8 cellular contexts compared by ENCODE assay signal in genomic region chr15:30718038-30718657, GRCh38.
A peak's percentile ranks its signal among the peaks of the same experiment; 100 is the strongest.
DNase-seq lines count a peak whose midpoint lies in the region; ATAC-seq, FAIRE-seq and TF ChIP-seq lines count a peak whose summit lies in the region.
"Not testable (repeated sequence)": the region's sequence is repeated elsewhere in the genome, so short reads cannot be mapped to it uniquely, and the experiment has no call there.

No MANE protein-coding gene starts in this region.

- H3K4me1 ChIP-seq in GM12878 (ENCODE audit: control insufficient read depth, insufficient read depth, low read length): not testable (repeated sequence)

- DNase-seq in GM19239 (ENCODE audit: insufficient read length, low spot score): peak; percentile 1
- DNase-seq in Kasumi-1 (lab: John Stamatoyannopoulos, UW): peak; percentile 4 to 22
- DNase-seq in GM12878 (ENCODE audit: low read depth, low spot score): not testable (repeated sequence)

- not testable (repeated sequence) for H3K79me2 ChIP-seq in GM12878 (ENCODE audit: control insufficient read depth, insufficient read depth, low read length)

- peak; percentile 21 for FAIRE-seq in GM19239 (lab: Jason Lieb, UNC)
- FAIRE-seq in GM12878 (lab: Jason Lieb, UNC): not testable (repeated sequence)

- TF ChIP-seq RAD21 in GM12878 (IDR thresholded peaks at IDR 0.05; ENCODE audit: insufficient read depth, low read depth, low read length): not testable (repeated sequence)

- RAD21 ChIA-PET in GM12878 (lab: Charles Lee; ENCODE audit: unreplicated experiment): not testable (repeated sequence)

- H3K27ac ChIP-seq in GM12878 (ENCODE audit: control insufficient read depth, insufficient read depth): not testable (repeated sequence)

- WGBS in GM12878 (ENCODE audit: insufficient coverage, insufficient replicate concordance, low lambda C conversion rate, missing lambda C conversion rate): 25% methylated on average over 5 of the region's 7 CpGs

- POLR2A ChIA-PET in GM12878 (lab: Charles Lee): not testable (repeated sequence)

- not testable (repeated sequence) for TF ChIP-seq EP300 in GM12878 (IDR thresholded peaks at IDR 0.05; ENCODE audit: borderline replicate concordance in 1 of 2, control insufficient read depth in 1 of 2, low read depth in 2 of 2, low read length in 2 of 2)

- H3K36me3 ChIP-seq in GM12878 (ENCODE audit: control insufficient read depth in 2 of 2, insufficient read depth in 2 of 2, low read length in 1 of 2): not testable (repeated sequence)

- H3K4me3 ChIP-seq in GM12878: not testable (repeated sequence)

- not testable (repeated sequence) for BruUV-seq in GM12878 (replicated peaks; lab: Mats Ljungman, UMichigan)

- not testable (repeated sequence) for H3K36me3 Mint-ChIP-seq in nephron (ENCODE audit: low read depth)

- peak; percentile 73 for ATAC-seq in GM18511 (IDR thresholded peaks at IDR 0.05; ENCODE audit: unreplicated experiment)
- ATAC-seq in GM19467 (IDR thresholded peaks at IDR 0.05; ENCODE audit: unreplicated experiment): peak; percentile 69
- peak; percentile 48 for ATAC-seq in HG02610 (IDR thresholded peaks at IDR 0.05; ENCODE audit: unreplicated experiment)
- ATAC-seq in HG03108 (IDR thresholded peaks at IDR 0.05; ENCODE audit: unreplicated experiment): peak; percentile 78
- peak; percentile 44 for ATAC-seq in GM12878

- not testable (repeated sequence) for H3K27me3 ChIP-seq in GM12878 (replicated peaks in 1 of 2; ENCODE audit: control insufficient read depth in 2 of 2, insufficient read depth in 2 of 2, low read length in 1 of 2)

- H3K4me3 Mint-ChIP-seq in nephron: peak overlapping the region in 1 of 3 experiments; percentile 31

- not testable (repeated sequence) for H3K27me3 Mint-ChIP-seq in nephron (ENCODE audit: low read depth)

- CTCF ChIA-PET in GM12878 (lab: Yijun Ruan, JAX): not testable (repeated sequence)

- H3K9me3 Mint-ChIP-seq in nephron: not testable (repeated sequence)

- TF ChIP-seq POLR2A in GM12878 (IDR thresholded peaks at IDR 0.05; ENCODE audit: low read depth, low read length): not testable (repeated sequence)

- SMC1A ChIA-PET in GM12878 (lab: Charles Lee; ENCODE audit: uncharacterized antibody, unreplicated experiment): not testable (repeated sequence)

- intact Hi-C loops in GM12878 (cut with micrococcal nuclease; ENCODE audit: unreplicated experiment): not testable (repeated sequence)

- not testable (repeated sequence) for H3K9me3 ChIP-seq in GM12878 (replicated peaks; ENCODE audit: control insufficient read depth, insufficient read depth, low read length)

- H3K27ac Mint-ChIP-seq in nephron: peak overlapping the region in 2 of 3 experiments; percentile 28 to 89

- in situ Hi-C loops in GM12878 (cut with MboI): not testable (repeated sequence)

- H2AFZ ChIP-seq in GM12878 (ENCODE audit: control insufficient read depth, low read depth, low read length): not testable (repeated sequence)

- H4K20me1 ChIP-seq in GM12878 (ENCODE audit: control insufficient read depth, insufficient read depth): not testable (repeated sequence)

- not testable (repeated sequence) for TF ChIP-seq CTCF in GM12878 (IDR thresholded peaks at IDR 0.05 in 2 of 3, conservative IDR thresholded peaks at IDR 0.05 in 1 of 3; ENCODE audit: control insufficient read depth in 2 of 3, extremely low read depth in 1 of 3, insufficient read depth in 1 of 3, low read depth in 3 of 3, low read length in 3 of 3); nephron (IDR thresholded peaks at IDR 0.05; ENCODE audit: unreplicated experiment in 3 of 3)

- not testable (repeated sequence) for H3K9ac ChIP-seq in GM12878 (ENCODE audit: control insufficient read depth, insufficient read depth, low read length)

- H3K4me1 Mint-ChIP-seq in nephron: not testable (repeated sequence)

- not testable (repeated sequence) for H3K4me2 ChIP-seq in GM12878 (ENCODE audit: control insufficient read depth, insufficient read depth)
